ENCODE assay signal across 1 cellular context in genomic region chr2:164910091-164910899, GRCh38.
A peak's percentile ranks its signal among the peaks of the same experiment; 100 is the strongest.
TF ChIP-seq lines count a peak whose summit lies in the region.

No MANE protein-coding gene starts in this region.

TF ChIP-seq in HepG2, 621 proteins besides CTCF, POLR2A, EP300 and RAD21 (continued from another document):
- no peak for TF ChIP-seq HNF1A (IDR thresholded peaks at IDR 0.05; ENCODE audit: low read depth)
- TF ChIP-seq HNF1A (CRISPR knock-in tag; IDR thresholded peaks at IDR 0.05; ENCODE audit: borderline replicate concordance) = no peak
- TF ChIP-seq FOSL2 (CRISPR knock-in tag; IDR thresholded peaks at IDR 0.05) = peak; percentile 81
- TF ChIP-seq PTBP1 (IDR thresholded peaks at IDR 0.05; ENCODE audit: low read depth, low read length, poor library complexity, severe bottlenecking) = no peak
- TF ChIP-seq STAG1 (CRISPR knock-in tag; IDR thresholded peaks at IDR 0.05) = no peak
- TF ChIP-seq SNAPC5 (CRISPR knock-in tag; IDR thresholded peaks at IDR 0.05; ENCODE audit: borderline replicate concordance) = no peak
- TF ChIP-seq SP2 (CRISPR knock-in tag; IDR thresholded peaks at IDR 0.05) = no peak
- TF ChIP-seq BHLHE40 (IDR thresholded peaks at IDR 0.05; ENCODE audit: low read length) = 0 out of 2 replicates have a peak, but pooled peaks have one; percentile 40
- no peak for TF ChIP-seq NCOR1 (IDR thresholded peaks at IDR 0.05; ENCODE audit: borderline replicate concordance, low read length)
- TF ChIP-seq ZBTB37 (CRISPR knock-in tag; IDR thresholded peaks at IDR 0.05) = no peak
- 0 out of 2 replicates have a peak, but pooled peaks have one; percentile 34 for TF ChIP-seq ZNF44 (CRISPR knock-in tag; IDR thresholded peaks at IDR 0.05)
- TF ChIP-seq TGIF2 (CRISPR knock-in tag; IDR thresholded peaks at IDR 0.05) = 0 out of 2 replicates have a peak, but pooled peaks have one; percentile 25
- TF ChIP-seq TFE3 (CRISPR knock-in tag; IDR thresholded peaks at IDR 0.05) = peak; percentile 21; the same call in 1 of the 2 replicates
- TF ChIP-seq ASH2L (IDR thresholded peaks at IDR 0.05; ENCODE audit: insufficient read length, low read depth, low read length) = peak; percentile 41
- peak; percentile 36; the same call in 1 of the 2 replicates for TF ChIP-seq ZMYM4 (CRISPR knock-in tag; IDR thresholded peaks at IDR 0.05)
- TF ChIP-seq ZBTB8A (CRISPR knock-in tag; IDR thresholded peaks at IDR 0.05; ENCODE audit: borderline replicate concordance, low read depth) = no peak
- no peak for TF ChIP-seq CSRNP1 (CRISPR knock-in tag; IDR thresholded peaks at IDR 0.05)
- no peak for TF ChIP-seq SOX6 (IDR thresholded peaks at IDR 0.05)
- no peak; the same call in 1 of the 2 replicates for TF ChIP-seq SOX6 (CRISPR knock-in tag; IDR thresholded peaks at IDR 0.05)
- TF ChIP-seq ATAD3A (CRISPR knock-in tag; IDR thresholded peaks at IDR 0.05) = no peak
- TF ChIP-seq ZHX2 (IDR thresholded peaks at IDR 0.05; ENCODE audit: low read depth) = no peak
- no peak for TF ChIP-seq ZHX2 (CRISPR knock-in tag; IDR thresholded peaks at IDR 0.05; ENCODE audit: borderline replicate concordance)
- no peak for TF ChIP-seq CREBL2 (CRISPR knock-in tag; IDR thresholded peaks at IDR 0.05; ENCODE audit: borderline replicate concordance)
- 0 out of 2 replicates have a peak, but pooled peaks have one; percentile 57 for TF ChIP-seq ARID2 (CRISPR knock-in tag; IDR thresholded peaks at IDR 0.05; ENCODE audit: borderline replicate concordance)
- TF ChIP-seq ZNF30 (CRISPR knock-in tag; IDR thresholded peaks at IDR 0.05) = no peak
- no peak for TF ChIP-seq ZBTB21 (CRISPR knock-in tag; IDR thresholded peaks at IDR 0.05)
- no peak for TF ChIP-seq IRX3 (CRISPR knock-in tag; IDR thresholded peaks at IDR 0.05; ENCODE audit: borderline replicate concordance, low read depth)
- no peak for TF ChIP-seq IKZF5 (CRISPR knock-in tag; IDR thresholded peaks at IDR 0.05)
- no peak for TF ChIP-seq ZNF431 (CRISPR knock-in tag; IDR thresholded peaks at IDR 0.05; ENCODE audit: borderline replicate concordance, low read depth)
- TF ChIP-seq ZNF432 (CRISPR knock-in tag; IDR thresholded peaks at IDR 0.05; ENCODE audit: borderline replicate concordance) = no peak
- TF ChIP-seq REL (CRISPR knock-in tag; conservative IDR thresholded peaks at IDR 0.05) = no peak
